In the genomic region with DNA sequence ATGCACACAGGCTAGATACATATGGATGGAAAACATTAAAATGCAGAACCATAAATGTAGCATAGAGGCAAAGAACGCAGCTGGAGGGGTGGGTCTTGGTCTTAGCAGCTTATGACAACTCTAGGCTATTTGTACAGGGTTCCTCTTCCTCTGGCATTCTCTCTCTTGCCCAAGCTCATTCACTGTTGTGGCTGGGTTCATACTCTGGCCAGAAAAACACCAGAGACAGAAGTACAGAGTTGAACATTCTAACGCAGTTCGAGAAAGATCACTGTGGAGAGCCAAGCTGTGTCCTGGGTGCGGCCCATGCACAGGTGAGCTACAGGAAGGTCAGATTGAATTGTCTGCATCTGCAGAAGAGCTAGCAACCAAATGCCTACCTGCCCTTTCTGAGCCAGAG, we compare ENCODE assay signal across 37 cellular contexts.
"Had no signal": no experiment of that assay in that cellular context is flagged by ENCODE, and none has a peak within 500 bp of the region (broad histone marks: within the 10 kb centered on the region; RNA-seq: fewer than 3 reads in every experiment).

No MANE protein-coding gene starts in this region.

- H3K9me3 ChIP-seq: ascending aorta had no signal

- H3K27me3 Mint-ChIP-seq: activated CD4-positive, alpha-beta memory T cell treated with anti-CD3 and anti-CD28 coated beads, Interleukin-2, amount 10 ng/mL, durations not matched to agents 7 days and 5 days; activated CD4-positive, alpha-beta T cell treated with anti-CD3 and anti-CD28 coated beads for 36 hours; activated CD4-positive, alpha-beta T cell treated with anti-CD3 and anti-CD28 coated beads, Interleukin-2, amount 10 ng/mL, durations not matched to agents 7 days and 5 days; activated CD8-positive, alpha-beta memory T cell treated with anti-CD3 and anti-CD28 coated beads, Interleukin-2, amount 10 ng/mL, durations not matched to agents 7 days and 5 days; activated naive CD4-positive, alpha-beta T cell treated with anti-CD3 and anti-CD28 coated beads, Interleukin-2, amount 10 ng/mL, durations not matched to agents 7 days and 5 days; activated naive CD4-positive, alpha-beta T cell treated with anti-CD3 and anti-CD28 coated beads, Interleukin-2, amount 50 U/mL, for 24 hours; activated naive CD8-positive, alpha-beta T cell; activated naive CD8-positive, alpha-beta T cell treated with anti-CD3 and anti-CD28 coated beads, Interleukin-2, amount 10 ng/mL, durations not matched to agents 7 days and 5 days; activated naive CD8-positive, alpha-beta T cell treated with anti-CD3 and anti-CD28 coated beads, Interleukin-2, amount 50 U/mL, for 24 hours; activated T-cell treated with anti-CD3 and anti-CD28 coated beads, Interleukin-2, amount 50 U/mL, for 24 hours; brain; central memory CD8-positive, alpha-beta T cell had no signal

- H3K4me1 ChIP-seq: ascending aorta had no signal

- H3K27ac Mint-ChIP-seq: activated CD4-positive, alpha-beta memory T cell treated with anti-CD3 and anti-CD28 coated beads, Interleukin-2, amount 10 ng/mL, durations not matched to agents 7 days and 5 days; activated CD4-positive, alpha-beta T cell treated with anti-CD3 and anti-CD28 coated beads for 36 hours; activated CD4-positive, alpha-beta T cell treated with anti-CD3 and anti-CD28 coated beads, Interleukin-2, amount 10 ng/mL, durations not matched to agents 7 days and 5 days; activated CD8-positive, alpha-beta memory T cell treated with anti-CD3 and anti-CD28 coated beads, Interleukin-2, amount 10 ng/mL, durations not matched to agents 7 days and 5 days; activated CD8-positive, alpha-beta T cell treated with anti-CD3 and anti-CD28 coated beads, Interleukin-2, amount 10 ng/mL, durations not matched to agents 7 days and 5 days; activated naive CD4-positive, alpha-beta T cell treated with anti-CD3 and anti-CD28 coated beads, Interleukin-2, amount 10 ng/mL, durations not matched to agents 7 days and 5 days; activated naive CD4-positive, alpha-beta T cell treated with anti-CD3 and anti-CD28 coated beads, Interleukin-2, amount 50 U/mL, for 24 hours; activated naive CD8-positive, alpha-beta T cell; activated naive CD8-positive, alpha-beta T cell treated with anti-CD3 and anti-CD28 coated beads, Interleukin-2, amount 10 ng/mL, durations not matched to agents 7 days and 5 days; activated naive CD8-positive, alpha-beta T cell treated with anti-CD3 and anti-CD28 coated beads, Interleukin-2, amount 50 U/mL, for 24 hours; activated T-cell treated with anti-CD3 and anti-CD28 coated beads, Interleukin-2, amount 50 U/mL, for 24 hours; activated T-helper 2 cell treated with anti-CD3 and anti-CD28 coated beads, Interferon-gamma antibody, Interleukin-2, Interleukin-4, amounts not matched to agents 10 μg/mL and 5 μg/mL and 100 μg/mL, durations not matched to agents 14 hours and 24 hours and 36 hours; T-helper 1 cell treated with Interleukin-12 subunit alpha and Interleukin-12 subunit beta and Interleukin-4 antibody, amounts not matched to agents 30 μg/mL and 1 μg/mL, for 36 hours; T-helper 2 cell treated with Interferon-gamma antibody and Interleukin-4, amounts not matched to agents 5 μg/mL and 100 μg/mL, for 36 hours; WTC11 had no signal

- H3K36me3 Mint-ChIP-seq: activated CD8-positive, alpha-beta memory T cell treated with anti-CD3 and anti-CD28 coated beads, Interleukin-2, amount 10 ng/mL, durations not matched to agents 7 days and 5 days; activated naive CD4-positive, alpha-beta T cell treated with anti-CD3 and anti-CD28 coated beads, Interleukin-2, amount 10 ng/mL, durations not matched to agents 7 days and 5 days; activated naive CD4-positive, alpha-beta T cell treated with anti-CD3 and anti-CD28 coated beads, Interleukin-2, amount 50 U/mL, for 24 hours; activated naive CD8-positive, alpha-beta T cell; activated naive CD8-positive, alpha-beta T cell treated with anti-CD3 and anti-CD28 coated beads, Interleukin-2, amount 10 ng/mL, durations not matched to agents 7 days and 5 days had no signal

- H3K9me3 Mint-ChIP-seq: activated CD4-positive, alpha-beta memory T cell treated with anti-CD3 and anti-CD28 coated beads, Interleukin-2, amount 10 ng/mL, durations not matched to agents 7 days and 5 days; activated CD4-positive, alpha-beta T cell treated with anti-CD3 and anti-CD28 coated beads, Interleukin-2, amount 10 ng/mL, durations not matched to agents 7 days and 5 days; activated naive CD4-positive, alpha-beta T cell treated with anti-CD3 and anti-CD28 coated beads, Interleukin-2, amount 10 ng/mL, durations not matched to agents 7 days and 5 days; activated naive CD4-positive, alpha-beta T cell treated with anti-CD3 and anti-CD28 coated beads, Interleukin-2, amount 50 U/mL, for 24 hours; activated naive CD8-positive, alpha-beta T cell treated with anti-CD3 and anti-CD28 coated beads, Interleukin-2, amount 10 ng/mL, durations not matched to agents 7 days and 5 days; activated naive CD8-positive, alpha-beta T cell treated with anti-CD3 and anti-CD28 coated beads, Interleukin-2, amount 50 U/mL, for 24 hours; activated T-cell treated with anti-CD3 and anti-CD28 coated beads, Interleukin-2, amount 50 U/mL, for 24 hours; activated T-helper 2 cell treated with anti-CD3 and anti-CD28 coated beads, Interferon-gamma antibody, Interleukin-2, Interleukin-4, amounts not matched to agents 10 μg/mL and 5 μg/mL and 100 μg/mL, durations not matched to agents 14 hours and 24 hours and 36 hours; brain; central memory CD8-positive, alpha-beta T cell; T-helper 1 cell treated with Interleukin-12 subunit alpha and Interleukin-12 subunit beta and Interleukin-4 antibody, amounts not matched to agents 30 μg/mL and 1 μg/mL, for 36 hours; T-helper 2 cell treated with Interferon-gamma antibody and Interleukin-4, amounts not matched to agents 5 μg/mL and 100 μg/mL, for 36 hours; WTC11 had no signal

- DNase-seq: activated CD4-positive, alpha-beta memory T cell treated with anti-CD3 and anti-CD28 coated beads, Interleukin-2, amount 10 ng/mL, durations not matched to agents 7 days and 5 days; activated CD4-positive, alpha-beta T cell treated with anti-CD3 and anti-CD28 coated beads for 1 hour; activated CD4-positive, alpha-beta T cell treated with anti-CD3 and anti-CD28 coated beads for 36 hours; activated CD4-positive, alpha-beta T cell treated with anti-CD3 and anti-CD28 coated beads for 48 hours; activated CD4-positive, alpha-beta T cell treated with anti-CD3 and anti-CD28 coated beads, Interleukin-2, amount 10 ng/mL, durations not matched to agents 7 days and 5 days; activated CD4-positive, alpha-beta T cell treated with anti-CD3 and anti-CD28 coated beads, Interleukin-2, amount 50 U/mL, for 48 hours; activated CD4-positive, CD25-positive, alpha-beta regulatory T cell; activated CD8-positive, alpha-beta memory T cell treated with anti-CD3 and anti-CD28 coated beads for 24 hours; activated CD8-positive, alpha-beta memory T cell treated with anti-CD3 and anti-CD28 coated beads, Interleukin-2, amount 10 ng/mL, durations not matched to agents 7 days and 5 days; activated CD8-positive, alpha-beta memory T cell treated with anti-CD3 and anti-CD28 coated beads, Interleukin-2, amount 50 U/mL, for 48 hours; activated CD8-positive, alpha-beta T cell treated with anti-CD3 and anti-CD28 coated beads, Interleukin-2, amount 10 ng/mL, durations not matched to agents 7 days and 5 days; activated effector memory CD4-positive, alpha-beta T cell treated with Interleukin-2 at 50 U/mL for 16 hours; activated gamma-delta T cell; activated naive CD4-positive, alpha-beta T cell treated with anti-CD3 and anti-CD28 coated beads, Interleukin-2, amount 10 ng/mL, durations not matched to agents 7 days and 5 days; activated naive CD4-positive, alpha-beta T cell treated with Interleukin-2 at 50 U/mL for 16 hours; activated naive CD8-positive, alpha-beta T cell treated with anti-CD3 and anti-CD28 coated beads, Interleukin-2, amount 10 ng/mL, durations not matched to agents 7 days and 5 days; activated naive CD8-positive, alpha-beta T cell treated with anti-CD3 and anti-CD28 coated beads, Interleukin-2, amount 50 U/mL, for 24 hours; activated T-cell treated with anti-CD3 and anti-CD28 coated beads, Interleukin-2, amount 50 U/mL, for 24 hours; activated T-cell treated with anti-CD3 and anti-CD28 coated beads, Interleukin-2, amount 50 U/mL, for 48 hours; cerebellar nuclear complex; T-helper 1 cell; T-helper 2 cell; T-helper 9 cell; WERI-Rb-1 had no signal

- H3K27me3 ChIP-seq: ascending aorta, cardiac muscle cell had no signal

- H3K27ac ChIP-seq: ascending aorta, cardiac muscle cell, WERI-Rb-1 had no signal

- H3K36me3 ChIP-seq: ascending aorta, WERI-Rb-1 had no signal

- FAIRE-seq: bronchial epithelial cell, TTC549 had no signal

- ATAC-seq: activated CD4-positive, alpha-beta T cell treated with anti-CD3 and anti-CD28 coated beads for 36 hours; activated CD4-positive, CD25-positive, alpha-beta regulatory T cell treated with anti-CD3 and anti-CD28 coated beads, Interleukin-2, amount 50 U/mL, for 24 hours; activated CD8-positive, alpha-beta memory T cell treated with anti-CD3 and anti-CD28 coated beads, Interleukin-2, amount 10 ng/mL, durations not matched to agents 7 days and 5 days; activated CD8-positive, alpha-beta T cell treated with anti-CD3 and anti-CD28 coated beads, Interleukin-2, amount 10 ng/mL, durations not matched to agents 7 days and 5 days; activated naive CD8-positive, alpha-beta T cell treated with anti-CD3 and anti-CD28 coated beads, Interleukin-2, amount 50 U/mL, for 24 hours; WTC11 had no signal

- H3K4me1 Mint-ChIP-seq: activated CD4-positive, alpha-beta memory T cell treated with anti-CD3 and anti-CD28 coated beads, Interleukin-2, amount 10 ng/mL, durations not matched to agents 7 days and 5 days; activated CD4-positive, alpha-beta T cell treated with anti-CD3 and anti-CD28 coated beads for 36 hours; activated CD4-positive, alpha-beta T cell treated with anti-CD3 and anti-CD28 coated beads, Interleukin-2, amount 10 ng/mL, durations not matched to agents 7 days and 5 days; activated CD8-positive, alpha-beta memory T cell treated with anti-CD3 and anti-CD28 coated beads, Interleukin-2, amount 10 ng/mL, durations not matched to agents 7 days and 5 days; activated naive CD4-positive, alpha-beta T cell treated with anti-CD3 and anti-CD28 coated beads, Interleukin-2, amount 10 ng/mL, durations not matched to agents 7 days and 5 days; activated naive CD4-positive, alpha-beta T cell treated with anti-CD3 and anti-CD28 coated beads, Interleukin-2, amount 50 U/mL, for 24 hours; activated naive CD8-positive, alpha-beta T cell treated with anti-CD3 and anti-CD28 coated beads, Interleukin-2, amount 10 ng/mL, durations not matched to agents 7 days and 5 days; activated naive CD8-positive, alpha-beta T cell treated with anti-CD3 and anti-CD28 coated beads, Interleukin-2, amount 50 U/mL, for 24 hours; brain; central memory CD8-positive, alpha-beta T cell had no signal

- H3K4me3 ChIP-seq: ascending aorta, cardiac muscle cell had no signal

- H3K4me3 Mint-ChIP-seq: activated CD4-positive, alpha-beta memory T cell treated with anti-CD3 and anti-CD28 coated beads, Interleukin-2, amount 10 ng/mL, durations not matched to agents 7 days and 5 days; activated CD4-positive, alpha-beta T cell treated with anti-CD3 and anti-CD28 coated beads for 36 hours; activated CD4-positive, alpha-beta T cell treated with anti-CD3 and anti-CD28 coated beads, Interleukin-2, amount 10 ng/mL, durations not matched to agents 7 days and 5 days; activated CD8-positive, alpha-beta memory T cell treated with anti-CD3 and anti-CD28 coated beads, Interleukin-2, amount 10 ng/mL, durations not matched to agents 7 days and 5 days; activated CD8-positive, alpha-beta T cell treated with anti-CD3 and anti-CD28 coated beads, Interleukin-2, amount 10 ng/mL, durations not matched to agents 7 days and 5 days; activated naive CD4-positive, alpha-beta T cell treated with anti-CD3 and anti-CD28 coated beads, Interleukin-2, amount 10 ng/mL, durations not matched to agents 7 days and 5 days; activated naive CD4-positive, alpha-beta T cell treated with anti-CD3 and anti-CD28 coated beads, Interleukin-2, amount 50 U/mL, for 24 hours; activated naive CD8-positive, alpha-beta T cell; activated naive CD8-positive, alpha-beta T cell treated with anti-CD3 and anti-CD28 coated beads, Interleukin-2, amount 10 ng/mL, durations not matched to agents 7 days and 5 days; activated naive CD8-positive, alpha-beta T cell treated with anti-CD3 and anti-CD28 coated beads, Interleukin-2, amount 50 U/mL, for 24 hours; activated T-cell treated with anti-CD3 and anti-CD28 coated beads, Interleukin-2, amount 50 U/mL, for 24 hours; brain; central memory CD8-positive, alpha-beta T cell; T-helper 1 cell treated with Interleukin-12 subunit alpha and Interleukin-12 subunit beta and Interleukin-4 antibody, amounts not matched to agents 30 μg/mL and 1 μg/mL, for 36 hours; T-helper 2 cell treated with Interferon-gamma antibody and Interleukin-4, amounts not matched to agents 5 μg/mL and 100 μg/mL, for 36 hours; WTC11 had no signal
